Comparison of ENCODE assay signal across 1 cellular context in genomic region chr1:116412480-116412798, GRCh38.
TF ChIP-seq lines count a peak whose summit lies in the region.

No MANE protein-coding gene starts in this region.

TF ChIP-seq in HepG2, 621 proteins besides CTCF, POLR2A, EP300 and RAD21 (continued from another document and continues in another):
- TF ChIP-seq ZNF770 (CRISPR knock-in tag; IDR thresholded peaks at IDR 0.05): no peak
- TF ChIP-seq ZBTB21 (CRISPR knock-in tag; IDR thresholded peaks at IDR 0.05): no peak
- TF ChIP-seq ZNF451 (CRISPR knock-in tag; IDR thresholded peaks at IDR 0.05): no peak
- TF ChIP-seq HMGA1 (CRISPR knock-in tag; conservative IDR thresholded peaks at IDR 0.05): no peak
- 0 out of 2 replicates have a peak, but pooled peaks have one; percentile 44 for TF ChIP-seq CSRNP1 (CRISPR knock-in tag; IDR thresholded peaks at IDR 0.05)
- TF ChIP-seq ZFP62 (CRISPR knock-in tag; IDR thresholded peaks at IDR 0.05): no peak
- no peak for TF ChIP-seq ZBTB14 (CRISPR knock-in tag; IDR thresholded peaks at IDR 0.05)
- TF ChIP-seq NFIB (CRISPR knock-in tag; IDR thresholded peaks at IDR 0.05; ENCODE audit: borderline replicate concordance): no peak
- no peak for TF ChIP-seq ZNF768 (CRISPR knock-in tag; IDR thresholded peaks at IDR 0.05)
- 0 out of 2 replicates have a peak, but pooled peaks have one; percentile 25 for TF ChIP-seq RBFOX2 (IDR thresholded peaks at IDR 0.05; ENCODE audit: low read depth, low read length)
- no peak for TF ChIP-seq ZNF235 (CRISPR knock-in tag; IDR thresholded peaks at IDR 0.05; ENCODE audit: borderline replicate concordance)
- TF ChIP-seq MLX (CRISPR knock-in tag; IDR thresholded peaks at IDR 0.05): 0 out of 2 replicates have a peak, but pooled peaks have one; percentile 5
- TF ChIP-seq ZNF260 (CRISPR knock-in tag; IDR thresholded peaks at IDR 0.05; ENCODE audit: borderline replicate concordance, low read depth): no peak
- TF ChIP-seq BCLAF1 (IDR thresholded peaks at IDR 0.05): no peak
- TF ChIP-seq ZNF777 (CRISPR knock-in tag; IDR thresholded peaks at IDR 0.05): no peak
- TF ChIP-seq ZBTB34 (CRISPR knock-in tag; IDR thresholded peaks at IDR 0.05): peak; percentile 30; the same call in 1 of the 2 replicates
- 0 out of 2 replicates have a peak, but pooled peaks have one; percentile 52 for TF ChIP-seq ARID2 (CRISPR knock-in tag; IDR thresholded peaks at IDR 0.05; ENCODE audit: borderline replicate concordance)
- no peak for TF ChIP-seq HNRNPK (IDR thresholded peaks at IDR 0.05; ENCODE audit: low read depth, low read length, poor library complexity, severe bottlenecking)
- TF ChIP-seq IRF2 (CRISPR knock-in tag; IDR thresholded peaks at IDR 0.05): no peak
- TF ChIP-seq AKNA (CRISPR knock-in tag; IDR thresholded peaks at IDR 0.05; ENCODE audit: borderline replicate concordance): no peak
- no peak for TF ChIP-seq ZBTB40 (IDR thresholded peaks at IDR 0.05)
- no peak for TF ChIP-seq ZBTB40 (CRISPR knock-in tag; IDR thresholded peaks at IDR 0.05)
- no peak for TF ChIP-seq ZNF776 (CRISPR knock-in tag; IDR thresholded peaks at IDR 0.05)
- 0 out of 4 replicates have a peak, but pooled peaks of 1 of the 2 experiments have one; percentile 15 for TF ChIP-seq HMGXB4 (CRISPR knock-in tag; IDR thresholded peaks at IDR 0.05; ENCODE audit: borderline replicate concordance in 1 of 2, low read depth in 1 of 2)
- no peak; the same call in 1 of the 2 replicates for TF ChIP-seq MIXL1 (CRISPR knock-in tag; IDR thresholded peaks at IDR 0.05)
